Comparison of ENCODE assay signal across 1 cellular context in the genomic region with DNA sequence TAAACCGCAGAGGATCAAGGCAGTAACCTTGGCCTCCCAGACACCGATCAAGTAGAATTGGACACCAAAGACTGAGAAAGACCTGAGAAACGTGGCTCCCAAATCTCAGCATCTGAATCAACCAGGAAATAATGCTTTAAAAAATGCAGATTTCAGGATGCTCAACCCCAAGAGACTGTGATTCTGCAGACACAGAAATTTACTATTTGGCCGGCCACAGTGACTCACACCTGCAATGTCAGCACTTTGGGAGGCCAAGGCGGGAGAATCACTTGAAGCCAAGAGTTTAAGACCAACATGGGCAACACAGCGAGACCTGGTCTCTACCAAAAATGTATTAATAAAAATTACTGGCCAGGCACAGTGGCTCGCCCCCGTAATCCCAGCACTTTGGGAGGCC.
TF ChIP-seq lines count a peak whose summit lies in the region.

No MANE protein-coding gene starts in this region.

TF ChIP-seq in K562, 482 proteins besides CTCF, POLR2A, EP300 and RAD21 (continued from another document):
- TF ChIP-seq, protein P1, sequence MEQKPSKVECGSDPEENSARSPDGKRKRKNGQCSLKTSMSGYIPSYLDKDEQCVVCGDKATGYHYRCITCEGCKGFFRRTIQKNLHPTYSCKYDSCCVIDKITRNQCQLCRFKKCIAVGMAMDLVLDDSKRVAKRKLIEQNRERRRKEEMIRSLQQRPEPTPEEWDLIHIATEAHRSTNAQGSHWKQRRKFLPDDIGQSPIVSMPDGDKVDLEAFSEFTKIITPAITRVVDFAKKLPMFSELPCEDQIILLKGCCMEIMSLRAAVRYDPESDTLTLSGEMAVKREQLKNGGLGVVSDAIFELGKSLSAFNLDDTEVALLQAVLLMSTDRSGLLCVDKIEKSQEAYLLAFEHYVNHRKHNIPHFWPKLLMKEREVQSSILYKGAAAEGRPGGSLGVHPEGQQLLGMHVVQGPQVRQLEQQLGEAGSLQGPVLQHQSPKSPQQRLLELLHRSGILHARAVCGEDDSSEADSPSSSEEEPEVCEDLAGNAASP (IDR thresholded peaks at IDR 0.05): no peak
- no peak for TF ChIP-seq SAP30 (IDR thresholded peaks at IDR 0.05; ENCODE audit: borderline replicate concordance, insufficient read depth, low read depth, low read length, poor library complexity, severe bottlenecking)
- no peak for TF ChIP-seq ZNF224 (CRISPR knock-in tag; IDR thresholded peaks at IDR 0.05)
- peak; percentile 79 for TF ChIP-seq ZNF316 (IDR thresholded peaks at IDR 0.05)
- TF ChIP-seq MAFF (IDR thresholded peaks at IDR 0.05; ENCODE audit: low read length): peak; percentile 36; the same call in 1 of the 2 replicates
- TF ChIP-seq ZNF232 (CRISPR knock-in tag; IDR thresholded peaks at IDR 0.05): no peak
- TF ChIP-seq, protein P2, sequence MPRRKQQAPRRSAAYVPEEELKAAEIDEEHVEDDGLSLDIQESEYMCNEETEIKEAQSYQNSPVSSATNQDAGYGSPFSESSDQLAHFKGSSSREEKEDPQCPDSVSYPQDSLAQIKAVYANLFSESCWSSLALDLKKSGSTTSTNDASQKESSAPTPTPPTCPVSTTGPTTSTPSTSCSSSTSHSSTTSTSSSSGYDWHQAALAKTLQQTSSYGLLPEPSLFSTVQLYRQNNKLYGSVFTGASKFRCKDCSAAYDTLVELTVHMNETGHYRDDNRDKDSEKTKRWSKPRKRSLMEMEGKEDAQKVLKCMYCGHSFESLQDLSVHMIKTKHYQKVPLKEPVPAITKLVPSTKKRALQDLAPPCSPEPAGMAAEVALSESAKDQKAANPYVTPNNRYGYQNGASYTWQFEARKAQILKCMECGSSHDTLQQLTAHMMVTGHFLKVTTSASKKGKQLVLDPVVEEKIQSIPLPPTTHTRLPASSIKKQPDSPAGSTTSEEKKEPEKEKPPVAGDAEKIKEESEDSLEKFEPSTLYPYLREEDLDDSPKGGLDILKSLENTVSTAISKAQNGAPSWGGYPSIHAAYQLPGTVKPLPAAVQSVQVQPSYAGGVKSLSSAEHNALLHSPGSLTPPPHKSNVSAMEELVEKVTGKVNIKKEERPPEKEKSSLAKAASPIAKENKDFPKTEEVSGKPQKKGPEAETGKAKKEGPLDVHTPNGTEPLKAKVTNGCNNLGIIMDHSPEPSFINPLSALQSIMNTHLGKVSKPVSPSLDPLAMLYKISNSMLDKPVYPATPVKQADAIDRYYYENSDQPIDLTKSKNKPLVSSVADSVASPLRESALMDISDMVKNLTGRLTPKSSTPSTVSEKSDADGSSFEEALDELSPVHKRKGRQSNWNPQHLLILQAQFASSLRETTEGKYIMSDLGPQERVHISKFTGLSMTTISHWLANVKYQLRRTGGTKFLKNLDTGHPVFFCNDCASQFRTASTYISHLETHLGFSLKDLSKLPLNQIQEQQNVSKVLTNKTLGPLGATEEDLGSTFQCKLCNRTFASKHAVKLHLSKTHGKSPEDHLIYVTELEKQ (CRISPR knock-in tag; IDR thresholded peaks at IDR 0.05): no peak
- TF ChIP-seq RBM15 (IDR thresholded peaks at IDR 0.05; ENCODE audit: insufficient read depth, low read length): no peak
- no peak for TF ChIP-seq WHSC1 (IDR thresholded peaks at IDR 0.05; ENCODE audit: low read length)
- TF ChIP-seq KDM1A (IDR thresholded peaks at IDR 0.05): peak; percentile 69 to 73; a peak in 3 of 4 replicates
- TF ChIP-seq ZNF263 (CRISPR knock-in tag; IDR thresholded peaks at IDR 0.05; ENCODE audit: borderline replicate concordance): no peak
- no peak for TF ChIP-seq CHCHD3 (CRISPR knock-in tag; IDR thresholded peaks at IDR 0.05)
